In genomic region chr9:18105996-18106595, GRCh38 we compare ENCODE assay signal across 1 cellular context.
TF ChIP-seq lines count a peak whose summit lies in the region.

No MANE protein-coding gene starts in this region.

TF ChIP-seq in GM23338, 12 proteins besides CTCF, POLR2A, EP300 and RAD21 (continued from another document):
- TF ChIP-seq, protein P1, sequence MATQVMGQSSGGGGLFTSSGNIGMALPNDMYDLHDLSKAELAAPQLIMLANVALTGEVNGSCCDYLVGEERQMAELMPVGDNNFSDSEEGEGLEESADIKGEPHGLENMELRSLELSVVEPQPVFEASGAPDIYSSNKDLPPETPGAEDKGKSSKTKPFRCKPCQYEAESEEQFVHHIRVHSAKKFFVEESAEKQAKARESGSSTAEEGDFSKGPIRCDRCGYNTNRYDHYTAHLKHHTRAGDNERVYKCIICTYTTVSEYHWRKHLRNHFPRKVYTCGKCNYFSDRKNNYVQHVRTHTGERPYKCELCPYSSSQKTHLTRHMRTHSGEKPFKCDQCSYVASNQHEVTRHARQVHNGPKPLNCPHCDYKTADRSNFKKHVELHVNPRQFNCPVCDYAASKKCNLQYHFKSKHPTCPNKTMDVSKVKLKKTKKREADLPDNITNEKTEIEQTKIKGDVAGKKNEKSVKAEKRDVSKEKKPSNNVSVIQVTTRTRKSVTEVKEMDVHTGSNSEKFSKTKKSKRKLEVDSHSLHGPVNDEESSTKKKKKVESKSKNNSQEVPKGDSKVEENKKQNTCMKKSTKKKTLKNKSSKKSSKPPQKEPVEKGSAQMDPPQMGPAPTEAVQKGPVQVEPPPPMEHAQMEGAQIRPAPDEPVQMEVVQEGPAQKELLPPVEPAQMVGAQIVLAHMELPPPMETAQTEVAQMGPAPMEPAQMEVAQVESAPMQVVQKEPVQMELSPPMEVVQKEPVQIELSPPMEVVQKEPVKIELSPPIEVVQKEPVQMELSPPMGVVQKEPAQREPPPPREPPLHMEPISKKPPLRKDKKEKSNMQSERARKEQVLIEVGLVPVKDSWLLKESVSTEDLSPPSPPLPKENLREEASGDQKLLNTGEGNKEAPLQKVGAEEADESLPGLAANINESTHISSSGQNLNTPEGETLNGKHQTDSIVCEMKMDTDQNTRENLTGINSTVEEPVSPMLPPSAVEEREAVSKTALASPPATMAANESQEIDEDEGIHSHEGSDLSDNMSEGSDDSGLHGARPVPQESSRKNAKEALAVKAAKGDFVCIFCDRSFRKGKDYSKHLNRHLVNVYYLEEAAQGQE (IDR thresholded peaks at IDR 0.05; ENCODE audit: unreplicated experiment), result no peak
- TF ChIP-seq ZNF331 (CRISPR knock-in tag; IDR thresholded peaks at IDR 0.05; ENCODE audit: low read depth), result no peak
- TF ChIP-seq STAT1 (IDR thresholded peaks at IDR 0.05; ENCODE audit: unreplicated experiment), result no peak
- no peak for TF ChIP-seq ZNF462 (CRISPR knock-in tag; IDR thresholded peaks at IDR 0.05)
- no peak for TF ChIP-seq NANOG (IDR thresholded peaks at IDR 0.05; ENCODE audit: borderline replicate concordance)
- no peak for TF ChIP-seq ETS1 (IDR thresholded peaks at IDR 0.05)
